1 cellular context compared by ENCODE assay signal in genomic region chr3:136954980-136955780, GRCh38.
TF ChIP-seq lines count a peak whose summit lies in the region.

No MANE protein-coding gene starts in this region.

TF ChIP-seq in endothelial cell of umbilical vein, 7 proteins besides CTCF, POLR2A, EP300 and RAD21 (continued from another document):
- TF ChIP-seq MYC (IDR thresholded peaks at IDR 0.05; ENCODE audit: low read depth, low read length) (no peak), JUN (IDR thresholded peaks at IDR 0.05; ENCODE audit: borderline replicate concordance, insufficient read depth, insufficient read length, low read depth) (no peak), GATA2 (IDR thresholded peaks at IDR 0.05; ENCODE audit: insufficient read depth, insufficient read length, low read depth, low read length) (no peak), FOS (IDR thresholded peaks at IDR 0.05; ENCODE audit: borderline replicate concordance, insufficient read depth, low read length) (no peak)
TF ChIP-seq in endothelial cell of umbilical vein: peak in this region for 0.
